ENCODE assay signal across 17 cellular contexts in the genomic region with DNA sequence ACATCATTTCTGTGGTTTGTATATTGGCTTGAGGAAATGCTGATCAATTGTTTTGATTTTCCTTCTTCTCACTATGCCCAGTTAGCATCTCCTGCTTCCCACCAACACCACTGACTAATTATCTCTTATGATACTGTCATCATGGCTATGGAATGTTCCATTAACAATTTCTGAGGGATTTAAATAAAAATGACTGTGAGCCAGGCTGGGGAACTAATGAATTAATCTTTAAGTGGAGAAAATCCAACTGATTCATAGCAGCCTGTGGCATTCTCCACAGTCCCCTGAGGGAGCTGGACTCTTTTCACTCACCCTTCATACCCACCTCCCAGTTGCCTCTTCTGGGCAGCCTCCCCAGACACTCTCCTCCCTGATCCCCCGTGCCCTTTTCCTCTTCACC.
DNase-seq lines count a peak whose midpoint lies in the region; ATAC-seq and TF ChIP-seq lines count a peak whose summit lies in the region.
"Had no signal": no experiment of that assay in that cellular context is flagged by ENCODE, and none has a peak within 500 bp of the region (broad histone marks: within the 10 kb centered on the region; RNA-seq: fewer than 3 reads in every experiment).

No MANE protein-coding gene starts in this region.

- no peaks in the 10 kb centered on the region for H4K20me1 ChIP-seq in MM.1S (ENCODE audit: insufficient read depth, low read length)

- H2AFZ ChIP-seq in MM.1S (ENCODE audit: low read length), result no peak overlapping the region

- H3K36me3 ChIP-seq in MM.1S (replicated peaks; ENCODE audit: insufficient read depth, low read length), result no peaks in the 10 kb centered on the region
- H3K36me3 ChIP-seq: BE2C had no signal

- H3K79me2 ChIP-seq in MM.1S (ENCODE audit: low read length), result no peaks in the 10 kb centered on the region

- H3K9me2 ChIP-seq in MM.1S (replicated peaks; ENCODE audit: insufficient read depth, low read length), result no peaks in the 10 kb centered on the region

- H3K27ac ChIP-seq in MM.1S (ENCODE audit: low read length), result no peak overlapping the region
- H3K27ac ChIP-seq: KMS-11 had no signal

- no peak overlapping the region for H3K4me2 ChIP-seq in MM.1S (ENCODE audit: low read depth, low read length)
- H3K4me2 ChIP-seq: KMS-11 had no signal

- H3K27me3 ChIP-seq in MM.1S (replicated peaks; ENCODE audit: insufficient read depth, low read length), result no peaks in the 10 kb centered on the region
- H3K27me3 ChIP-seq: BE2C had no signal

- H3K9ac ChIP-seq in MM.1S (ENCODE audit: low read length), result no peak overlapping the region
- H3K9ac ChIP-seq: KMS-11 had no signal

- no peak overlapping the region for H3K4me3 ChIP-seq in epithelial cell of proximal tubule (ENCODE audit: low read depth, low read length)
- H3K4me3 ChIP-seq in retinal pigment epithelial cell (ENCODE audit: low read length), result no peak overlapping the region
- no peak overlapping the region for H3K4me3 ChIP-seq in MM.1S (ENCODE audit: low read length)

- TF ChIP-seq CTCF in epithelial cell of proximal tubule (conservative IDR thresholded peaks at IDR 0.05; ENCODE audit: low read depth, low read length), result no peak
- TF ChIP-seq CTCF in retinal pigment epithelial cell (conservative IDR thresholded peaks at IDR 0.05; ENCODE audit: low read depth, low read length), result no peak
- no peak for TF ChIP-seq CTCF in MM.1S (IDR thresholded peaks at IDR 0.05; ENCODE audit: low read length)

- peak; percentile 18 for DNase-seq in EH (ENCODE audit: low read depth)
- DNase-seq in RPMI7951 (ENCODE audit: low read depth), result peak; percentile 43
- DNase-seq in epithelial cell of proximal tubule (ENCODE audit: low read depth), result peak; percentile 52
- DNase-seq in retinal pigment epithelial cell (ENCODE audit: low read depth), result peak; percentile 76
- no peak for DNase-seq in MM.1S
- DNase-seq: ACHN; BE2C; CD4-positive, alpha-beta memory T cell; DND-41; H7; NCI-H2029; NCI-H2171 treated with DMSO at 0.1 percent for 48 hours; NCI-H510A treated with DMSO at 0.1 percent for 48 hours had no signal

- no peaks in the 10 kb centered on the region for H3F3A ChIP-seq in MM.1S (ENCODE audit: insufficient read depth, low read length)

- no peaks in the 10 kb centered on the region for H3K9me3 ChIP-seq in MM.1S (replicated peaks; ENCODE audit: insufficient read depth, low read length)
- H3K9me3 ChIP-seq: BE2C had no signal

- no peaks in the 10 kb centered on the region for H3K4me1 ChIP-seq in MM.1S (ENCODE audit: low read length)
- H3K4me1 ChIP-seq: BE2C had no signal

- no peak for ATAC-seq in GM19324 (IDR thresholded peaks at IDR 0.05; ENCODE audit: low FRiP score, unreplicated experiment)
- no peak for ATAC-seq in GM19455 (IDR thresholded peaks at IDR 0.05; ENCODE audit: unreplicated experiment)
- ATAC-seq: HepG2 had no signal
